ENCODE assay signal across 23 cellular contexts in the genomic region with DNA sequence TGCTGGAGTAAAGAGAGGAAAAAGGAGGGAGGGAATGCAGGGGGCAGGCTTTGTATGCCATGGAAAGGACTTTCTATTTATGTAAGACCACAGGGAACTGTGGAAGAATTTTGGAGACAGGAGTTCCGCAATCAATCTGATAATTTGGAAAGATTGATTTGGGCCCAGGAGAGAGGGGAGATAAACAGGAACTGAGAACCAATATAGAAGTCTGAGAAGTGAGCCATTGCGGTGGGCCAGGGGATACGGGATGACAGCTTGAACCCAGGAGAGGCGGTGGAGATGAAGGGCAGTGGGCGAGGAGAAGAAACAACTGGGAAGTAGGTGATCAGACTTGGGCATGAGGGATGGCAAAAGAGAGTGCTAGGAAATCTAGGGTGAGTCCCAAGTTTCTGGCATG.
DNase-seq lines count a peak whose midpoint lies in the region; ATAC-seq, FAIRE-seq and TF ChIP-seq lines count a peak whose summit lies in the region.
"Had no signal": no experiment of that assay in that cellular context is flagged by ENCODE, and none has a peak within 500 bp of the region (broad histone marks: within the 10 kb centered on the region; RNA-seq: fewer than 3 reads in every experiment).

No MANE protein-coding gene starts in this region.

- H3K4me3 Mint-ChIP-seq in dendritic cell treated with granulocyte-macrophage colony-stimulating factor and Interleukin-4, amounts not matched to agents 40 ng/mL and 50 ng/mL, for 4 days = no peak overlapping the region
- H3K4me3 Mint-ChIP-seq in stimulated activated memory B cell treated with anti-CD40 and anti-IgM and Interleukin-4, amounts not matched to agents 10 μg/mL and 1 μg/mL and 100 μg/mL, for 72 hours = no peak overlapping the region

- FAIRE-seq in urothelium cell line (lab: Jason Lieb, UNC) = no peak
- FAIRE-seq: A549, D721Med, H54, HTR-8/SVneo had no signal

- peak overlapping the region; percentile 9 for H3K27ac Mint-ChIP-seq in dendritic cell treated with granulocyte-macrophage colony-stimulating factor and Interleukin-4, amounts not matched to agents 40 ng/mL and 50 ng/mL, for 4 days
- H3K27ac Mint-ChIP-seq in stimulated activated memory B cell treated with anti-CD40 and anti-IgM and Interleukin-4, amounts not matched to agents 10 μg/mL and 1 μg/mL and 100 μg/mL, for 72 hours = peak overlapping the region; percentile 84

- H3K4me2 ChIP-seq in KMS-11 = peak overlapping the region; percentile 99; the same call in 1 of the 2 replicates
- H3K4me2 ChIP-seq: A549 had no signal

- DNase-seq in GM12865 (ENCODE audit: low read depth) (peak; percentile 32), hippocampal formation (lab: John Stamatoyannopoulos, UW) (no peak), HuH-7.5 (ENCODE audit: low spot score) (no peak), urothelium cell line (ENCODE audit: low spot score) (no peak)
- DNase-seq: BE2C; DMS53; GDM1; Kasumi-1; NCI-H1092; NCI-H1436; NCI-H1930; NCI-H226; NCI-H510A treated with DMSO at 0.1 percent for 48 hours; NCI-H748 treated with DMSO at 0.1 percent for 48 hours; NK-92 treated with Interleukin-12 subunit alpha and Interleukin-12 subunit beta, amount 100 ng/mL, for 24 hours; Peyer's patch had no signal

- peaks cover 41% of the 10 kb centered on the region for H3K79me2 ChIP-seq in KMS-11 (ENCODE audit: insufficient read depth, low read depth)

- intact Hi-C loops in dendritic cell treated with granulocyte-macrophage colony-stimulating factor and Interleukin-4, amounts not matched to agents 40 ng/mL and 50 ng/mL, for 4 days (cut with micrococcal nuclease) = no loop called here

- no peak for ATAC-seq in stimulated activated memory B cell treated with anti-CD40 and anti-IgM and Interleukin-4, amounts not matched to agents 10 μg/mL and 1 μg/mL and 100 μg/mL, for 72 hours
- ATAC-seq: A549 had no signal

- H3K4me1 ChIP-seq in KMS-11 (ENCODE audit: low read depth, poor library complexity, severe bottlenecking) = peaks cover 82% of the 10 kb centered on the region
- H3K4me1 ChIP-seq: BE2C had no signal

- TF ChIP-seq CTCF in GM12865 (IDR thresholded peaks at IDR 0.05; ENCODE audit: insufficient read depth, low read depth, low read length, missing control alignments) (no peak), KMS-11 (conservative IDR thresholded peaks at IDR 0.05; ENCODE audit: low read depth, low read length) (no peak)

- peaks cover 6% of the 10 kb centered on the region for H3K36me3 Mint-ChIP-seq in dendritic cell treated with granulocyte-macrophage colony-stimulating factor and Interleukin-4, amounts not matched to agents 40 ng/mL and 50 ng/mL, for 4 days (ENCODE audit: low read depth)
- H3K36me3 Mint-ChIP-seq in stimulated activated memory B cell treated with anti-CD40 and anti-IgM and Interleukin-4, amounts not matched to agents 10 μg/mL and 1 μg/mL and 100 μg/mL, for 72 hours = peaks cover 40% of the 10 kb centered on the region

- peak overlapping the region; percentile 57; the same call in 1 of the 2 replicates for H3K4me3 ChIP-seq in GM12865 (ENCODE audit: low read depth, low read length)
- no peak overlapping the region for H3K4me3 ChIP-seq in KMS-11 (IDR thresholded peaks at IDR 0.05; ENCODE audit: insufficient read depth, low read depth, low read length)
- H3K4me3 ChIP-seq: A549, Peyer's patch had no signal

- no peak overlapping the region for H3K9ac ChIP-seq in KMS-11

- H3K27me3 Mint-ChIP-seq in dendritic cell treated with granulocyte-macrophage colony-stimulating factor and Interleukin-4, amounts not matched to agents 40 ng/mL and 50 ng/mL, for 4 days = no peaks in the 10 kb centered on the region
- no peaks in the 10 kb centered on the region for H3K27me3 Mint-ChIP-seq in stimulated activated memory B cell treated with anti-CD40 and anti-IgM and Interleukin-4, amounts not matched to agents 10 μg/mL and 1 μg/mL and 100 μg/mL, for 72 hours

- H3K4me1 Mint-ChIP-seq in dendritic cell treated with granulocyte-macrophage colony-stimulating factor and Interleukin-4, amounts not matched to agents 40 ng/mL and 50 ng/mL, for 4 days (ENCODE audit: low read depth) = peaks cover 49% of the 10 kb centered on the region
- H3K4me1 Mint-ChIP-seq in stimulated activated memory B cell treated with anti-CD40 and anti-IgM and Interleukin-4, amounts not matched to agents 10 μg/mL and 1 μg/mL and 100 μg/mL, for 72 hours = peaks cover 86% of the 10 kb centered on the region

- H3K9me3 Mint-ChIP-seq in dendritic cell treated with granulocyte-macrophage colony-stimulating factor and Interleukin-4, amounts not matched to agents 40 ng/mL and 50 ng/mL, for 4 days = no peaks in the 10 kb centered on the region
- peaks cover 3% of the 10 kb centered on the region for H3K9me3 Mint-ChIP-seq in stimulated activated memory B cell treated with anti-CD40 and anti-IgM and Interleukin-4, amounts not matched to agents 10 μg/mL and 1 μg/mL and 100 μg/mL, for 72 hours

- H3K27ac ChIP-seq in KMS-11 = peak overlapping the region; percentile 96; the same call in 1 of the 2 replicates
- H3K27ac ChIP-seq: A549 had no signal

- no peak overlapping the region for H2AFZ ChIP-seq in KMS-11 (ENCODE audit: low read depth)

- H3K36me3 ChIP-seq in KMS-11 (ENCODE audit: insufficient read depth) = no peaks in the 10 kb centered on the region
- H3K36me3 ChIP-seq: BE2C, Peyer's patch had no signal

- no peaks in the 10 kb centered on the region for H4K20me1 ChIP-seq in KMS-11 (ENCODE audit: insufficient read depth)

- no peaks in the 10 kb centered on the region for H3K27me3 ChIP-seq in KMS-11 (ENCODE audit: insufficient read depth, low read depth)
- H3K27me3 ChIP-seq: Peyer's patch had no signal
